9 cellular contexts compared by ENCODE assay signal in the genomic region with DNA sequence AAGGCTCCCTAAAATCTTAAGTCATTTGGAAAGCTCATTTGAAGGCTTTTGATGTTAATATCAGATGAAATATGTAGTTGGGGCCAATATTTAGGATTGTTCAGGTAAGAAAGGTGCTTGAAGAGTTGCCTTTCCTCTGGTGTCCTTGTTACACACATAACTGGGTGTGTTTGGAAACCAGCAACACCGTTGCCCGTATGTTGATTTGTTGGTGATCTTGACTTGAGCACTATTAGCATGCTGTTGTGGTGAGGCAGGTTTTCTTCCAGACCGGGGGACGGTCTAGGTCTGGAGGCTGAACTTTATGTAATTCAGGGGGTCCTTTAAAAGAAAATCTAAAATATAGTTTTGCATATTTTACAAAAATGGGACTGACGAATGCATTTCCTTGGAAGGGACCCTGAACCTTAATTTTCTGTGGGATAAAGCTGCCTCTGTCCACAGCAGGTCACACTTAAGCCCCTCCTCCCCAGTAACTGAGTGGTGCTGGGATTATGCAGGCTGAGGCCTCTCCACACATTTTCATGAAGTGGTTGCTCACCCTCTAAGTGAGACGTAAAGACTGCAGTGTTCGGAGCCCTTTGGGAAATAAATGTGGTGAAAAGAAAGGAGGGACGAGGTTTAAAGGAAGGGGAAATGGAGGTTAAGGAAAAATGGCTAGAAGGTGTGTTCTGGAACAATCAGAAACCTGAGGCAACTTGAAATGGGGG. TPM values are rescaled to one million over a fixed set of nuclear protein-coding genes. Genes with fewer than 3 reads are reported as not detected.
A peak's percentile ranks its signal among the peaks of the same experiment; 100 is the strongest.
DNase-seq lines count a peak whose midpoint lies in the region; ATAC-seq and TF ChIP-seq lines count a peak whose summit lies in the region.
"Had no signal": no experiment of that assay in that cellular context is flagged by ENCODE, and none has a peak within 500 bp of the region (broad histone marks: within the 10 kb centered on the region; RNA-seq: fewer than 3 reads in every experiment).

No MANE protein-coding gene starts in this region.

- H3K4me3 ChIP-seq in CD4-positive, alpha-beta memory T cell (ENCODE audit: low read length in 2 of 2), result peak overlapping the region in 1 of 2 donors; percentile 67
- peak overlapping the region; percentile 89 for H3K4me3 ChIP-seq in endocrine pancreas (ENCODE audit: control insufficient read depth, insufficient read depth, low read length)
- H3K4me3 ChIP-seq in neutrophil (ENCODE audit: low read depth in 1 of 2, low read length in 1 of 2), result peak overlapping the region; percentile 69 to 84

- H3K9me3 ChIP-seq in CD4-positive, alpha-beta memory T cell (ENCODE audit: control insufficient read depth in 1 of 2, low read length in 2 of 2), result no peaks in the 10 kb centered on the region
- H3K9me3 ChIP-seq in endocrine pancreas (ENCODE audit: control insufficient read depth, low read length) (no peaks in the 10 kb centered on the region), neutrophil (no peaks in the 10 kb centered on the region), T-helper 17 cell (ENCODE audit: control insufficient read depth, low read length, poor library complexity, severe bottlenecking) (no peaks in the 10 kb centered on the region)

- in situ Hi-C loops in GM13976 (cut with MboI; ENCODE audit: low sequenced_read_pairs, unreplicated experiment), result loop anchor here (10.0 kb wide), 1 partner anchor 271 kb away; no protein-coding TSS in a partner anchor

- H3K4me1 ChIP-seq in CD4-positive, alpha-beta memory T cell (ENCODE audit: insufficient read depth, low read length), result peaks cover 48% of the 10 kb centered on the region
- H3K4me1 ChIP-seq in endocrine pancreas (ENCODE audit: control insufficient read depth, insufficient read depth, low read length) (peaks cover 11% of the 10 kb centered on the region), neutrophil (ENCODE audit: control insufficient read depth in 1 of 2, insufficient read depth in 1 of 2, low read depth in 1 of 2, low read length in 1 of 2) (peaks cover 50 to 62% of the 10 kb centered on the region in 2 experiments)

- H3K4me3 Mint-ChIP-seq in CD4-positive, alpha-beta memory T cell, result no peak overlapping the region
- no peak overlapping the region for H3K4me3 Mint-ChIP-seq in T-helper 17 cell

- DNase-seq in CD4-positive, alpha-beta memory T cell, result no peak
- DNase-seq in NCI-H2227 treated with DMSO at 0.1 percent for 48 hours (lab: John Stamatoyannopoulos, UW) (peak; percentile 10), T-helper 17 cell (no peak), NCI-H187 (lab: John Stamatoyannopoulos, UW) (no peak), GM13976 (ENCODE audit: low spot score) (no peak)

- H3K9ac ChIP-seq in endocrine pancreas (ENCODE audit: control insufficient read depth, insufficient read depth, low read length), result peak overlapping the region; percentile 94

- H3K36me3 Mint-ChIP-seq in CD4-positive, alpha-beta memory T cell, result peaks cover 15 to 25% of the 10 kb centered on the region in 2 donors
- H3K36me3 Mint-ChIP-seq in T-helper 17 cell (ENCODE audit: low read depth), result peaks cover 2% of the 10 kb centered on the region

- CTCF ChIA-PET in CD4-positive, alpha-beta memory T cell (lab: Charles Lee; ENCODE audit: partially characterized antibody), result interaction anchor here (0.8 to 6.5 kb wide), 9 partner anchors 9 to 284 kb away, joined by 3 to 65 read pairs (median 4); partner anchors contain the start of gene PISD

- H3K36me3 ChIP-seq in CD4-positive, alpha-beta memory T cell (ENCODE audit: insufficient read depth, low read length), result peaks cover 13% of the 10 kb centered on the region
- no peaks in the 10 kb centered on the region for H3K36me3 ChIP-seq in endocrine pancreas (ENCODE audit: control insufficient read depth, insufficient read depth, low read length)
- H3K36me3 ChIP-seq in neutrophil, result peaks cover 16% of the 10 kb centered on the region

- H3K9me3 Mint-ChIP-seq in CD4-positive, alpha-beta memory T cell, result no peaks in the 10 kb centered on the region
- H3K9me3 Mint-ChIP-seq: activated T-helper 1 cell treated with anti-CD3 and anti-CD28 coated beads, Interleukin-12 subunit alpha, Interleukin-12 subunit beta, Interleukin-2, Interleukin-4 antibody, amounts not matched to agents 30 ng/mL and 10 ng/mL and 1 ng/mL, durations not matched to agents 14 hours and 24 hours and 36 hours had no signal

- ATAC-seq in T-helper 17 cell (no peak), GM21515 (IDR thresholded peaks at IDR 0.05; ENCODE audit: unreplicated experiment) (no peak)

- H3K27me3 Mint-ChIP-seq in CD4-positive, alpha-beta memory T cell, result no peaks in the 10 kb centered on the region
- no peaks in the 10 kb centered on the region for H3K27me3 Mint-ChIP-seq in T-helper 17 cell

- no peak overlapping the region for H3K27ac Mint-ChIP-seq in CD4-positive, alpha-beta memory T cell
- no peak overlapping the region for H3K27ac Mint-ChIP-seq in T-helper 17 cell

- intact Hi-C loops in CD4-positive, alpha-beta memory T cell (cut with micrococcal nuclease), result loop anchor here (5.0 to 10.0 kb wide), 2 partner anchors 109 to 451 kb away; partner anchors contain the start of gene SFI1

- H3K27me3 ChIP-seq in CD4-positive, alpha-beta memory T cell (ENCODE audit: insufficient read depth, low read length), result no peaks in the 10 kb centered on the region
- no peaks in the 10 kb centered on the region for H3K27me3 ChIP-seq in endocrine pancreas (ENCODE audit: control insufficient read depth, insufficient read depth, low read length)
- H3K27me3 ChIP-seq in neutrophil, result no peaks in the 10 kb centered on the region

- POLR2A ChIA-PET in CD4-positive, alpha-beta memory T cell (lab: Charles Lee; ENCODE audit: partially characterized antibody), result interaction anchor here (1.4 to 7.9 kb wide), 6 partner anchors 11 to 284 kb away, joined by 5 to 87 read pairs (median 12); partner anchors contain the start of genes DEPDC5 and PISD

- TF ChIP-seq CTCF in neutrophil (IDR thresholded peaks at IDR 0.05) (no peak), GM13976 (IDR thresholded peaks at IDR 0.05; ENCODE audit: borderline replicate concordance, control extremely low read depth, extremely low read depth, insufficient read depth, missing control alignments) (no peak)

- H3K27ac ChIP-seq in CD4-positive, alpha-beta memory T cell (ENCODE audit: low read depth, low read length), result peak overlapping the region; percentile 77
- H3K27ac ChIP-seq in neutrophil, result peak overlapping the region; percentile 89

- H3K4me1 Mint-ChIP-seq in CD4-positive, alpha-beta memory T cell, result peaks cover 13 to 32% (median 23%) of the 10 kb centered on the region in 4 donors
- peaks cover 24% of the 10 kb centered on the region for H3K4me1 Mint-ChIP-seq in T-helper 17 cell

RNA-seq across cellular contexts. Expression of gene YWHAH, which starts 1.8 kb away (rescaled TPM):
- total RNA-seq in CD4-positive, alpha-beta memory T cell, result 10 to 100 TPM; 48.0 to 57.0 TPM
- 100 to 1,000 TPM in 1 of 2 donors, 10 to 100 TPM in 1; 99.3 to 126 TPM for polyA plus RNA-seq in CD4-positive, alpha-beta memory T cell
- total RNA-seq in T-helper 17 cell, result 100 to 1,000 TPM in 1 of 2 donors, 10 to 100 TPM in 1; 84.2 to 114 TPM
